32 cellular contexts compared by ENCODE assay signal in the genomic region with DNA sequence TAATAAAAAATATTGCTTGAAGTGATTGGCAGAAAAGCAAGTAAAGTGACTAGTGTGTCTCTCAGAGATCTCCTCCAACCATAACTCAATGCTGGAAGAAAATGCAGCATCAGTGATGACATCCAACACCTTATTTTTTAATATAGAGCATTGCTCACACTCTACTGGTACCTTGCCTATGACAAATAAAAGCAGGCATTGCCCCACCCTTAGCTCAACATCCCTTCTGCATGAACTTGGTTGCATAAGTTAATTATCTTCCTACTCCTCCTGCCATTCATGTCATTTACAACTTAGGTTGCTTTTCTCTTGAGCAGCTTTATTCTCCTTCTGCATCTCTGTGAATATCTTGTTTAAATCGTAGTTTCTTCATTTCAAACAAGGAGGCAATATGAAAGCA.
"Had no signal": no experiment of that assay in that cellular context is flagged by ENCODE, and none has a peak within 500 bp of the region (broad histone marks: within the 10 kb centered on the region; RNA-seq: fewer than 3 reads in every experiment).

No MANE protein-coding gene starts in this region.

- ATAC-seq: activated CD8-positive, alpha-beta T cell treated with anti-CD3 and anti-CD28 coated beads for 36 hours; activated naive CD4-positive, alpha-beta T cell treated with anti-CD3 and anti-CD28 coated beads, Interleukin-2, amount 50 U/mL, for 72 hours; activated T-cell treated with anti-CD3 and anti-CD28 coated beads, Interleukin-2, amount 50 U/mL, for 4 hours; activated T-cell treated with anti-CD3 and anti-CD28 coated beads, Interleukin-2, amount 50 U/mL, for 72 hours; activated T-helper 17 cell treated with anti-CD3 and anti-CD28 coated beads, Interleukin-2, amount 50 U/mL, for 72 hours; body of pancreas; T-cell had no signal

- H3K27ac ChIP-seq: adrenal gland, body of pancreas, brain microvascular endothelial cell, breast epithelium, VCaP had no signal

- DNase-seq: activated B cell treated with CpG ODN at 0.5 μM for 24 hours; activated CD4-positive, alpha-beta memory T cell treated with anti-CD3 and anti-CD28 coated beads for 36 hours; activated CD4-positive, alpha-beta T cell treated with anti-CD3 and anti-CD28 coated beads for 4 hours; activated CD4-positive, alpha-beta T cell treated with anti-CD3 and anti-CD28 coated beads, Interleukin-2, amount 10 ng/mL, durations not matched to agents 24 days and 14 days; activated CD4-positive, alpha-beta T cell treated with anti-CD3 and anti-CD28 coated beads, Interleukin-2, amount 50 U/mL, for 1 hour; activated CD4-positive, alpha-beta T cell treated with anti-CD3 and anti-CD28 coated beads, Interleukin-2, amount 50 U/mL, for 4 hours; activated CD4-positive, CD25-positive, alpha-beta regulatory T cell treated with anti-CD3 and anti-CD28 coated beads, Interleukin-2, amount 50 U/mL, for 72 hours; activated CD8-positive, alpha-beta memory T cell treated with anti-CD3 and anti-CD28 coated beads, Interleukin-2, amount 50 U/mL, for 4 hours; activated CD8-positive, alpha-beta T cell treated with anti-CD3 and anti-CD28 coated beads for 36 hours; activated effector memory CD4-positive, alpha-beta T cell treated with anti-CD3 and anti-CD28 coated beads, Interleukin-2, amount 50 U/mL, for 16 hours; activated gamma-delta T cell treated with Interleukin-2 at 50 U/mL for 16 hours; activated naive CD4-positive, alpha-beta T cell; activated naive CD4-positive, alpha-beta T cell treated with anti-CD3 and anti-CD28 coated beads for 36 hours; activated naive CD4-positive, alpha-beta T cell treated with anti-CD3 and anti-CD28 coated beads, Interleukin-2, amount 50 U/mL, for 16 hours; activated naive CD8-positive, alpha-beta T cell treated with anti-CD3 and anti-CD28 coated beads for 36 hours; activated T-cell treated with anti-CD3 and anti-CD28 coated beads for 4 hours; activated T-cell treated with anti-CD3 and anti-CD28 coated beads, Interleukin-2, amount 50 U/mL, for 1 hour; activated T-cell treated with anti-CD3 and anti-CD28 coated beads, Interleukin-2, amount 50 U/mL, for 4 hours; activated T-cell treated with anti-CD3 and anti-CD28 coated beads, Interleukin-2, amount 50 U/mL, for 72 hours; adrenal gland; amniotic stem cell; aorta; body of pancreas; brain microvascular endothelial cell; cerebellar nuclear complex; T-cell; T-helper 2 cell; T-helper 9 cell had no signal
